Comparison of ENCODE assay signal across 1 cellular context in the genomic region with DNA sequence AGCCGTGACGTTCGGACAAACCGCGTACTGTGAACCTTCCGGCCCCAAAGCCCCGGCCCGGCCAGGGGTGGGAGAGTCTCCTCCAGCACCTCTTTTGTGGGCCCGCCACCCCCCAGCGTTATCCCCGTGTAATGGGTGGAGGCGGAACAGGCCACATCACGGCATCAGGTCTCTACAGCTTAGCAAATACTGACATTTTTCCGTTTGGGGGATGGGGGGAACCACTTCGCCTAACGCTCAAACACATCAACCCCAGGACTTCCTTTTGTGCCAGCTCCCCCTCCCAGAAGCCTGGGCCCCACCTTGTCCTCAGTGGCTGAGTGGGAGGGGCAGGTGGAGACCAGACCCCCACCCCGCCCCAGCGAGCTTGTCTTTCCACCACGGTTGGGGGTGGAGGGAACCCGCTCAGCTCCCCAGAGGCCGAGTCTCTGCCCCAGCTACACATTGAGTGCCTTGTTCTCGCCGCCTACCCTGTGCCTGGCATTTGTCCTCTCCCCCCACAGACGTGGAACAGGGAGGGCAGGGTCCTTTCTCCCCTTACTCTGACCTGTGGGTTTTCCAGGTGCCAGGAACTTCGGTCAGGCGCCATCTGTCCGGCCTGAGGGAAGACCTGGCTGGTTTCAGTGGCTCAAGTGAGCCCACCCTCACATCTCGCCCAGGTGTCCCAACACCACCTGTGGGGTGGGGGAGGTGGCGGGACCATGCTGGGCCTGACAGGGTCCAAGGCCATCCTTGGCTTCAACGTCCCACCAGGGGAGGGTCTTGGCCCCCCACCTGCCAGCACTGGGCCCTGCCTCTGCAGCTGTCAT.
TF ChIP-seq lines count a peak whose summit lies in the region.

No MANE protein-coding gene starts in this region.

TF ChIP-seq in WTC11, 78 proteins besides CTCF, POLR2A, EP300 and RAD21 (continued from another document):
- TF ChIP-seq, protein P1, sequence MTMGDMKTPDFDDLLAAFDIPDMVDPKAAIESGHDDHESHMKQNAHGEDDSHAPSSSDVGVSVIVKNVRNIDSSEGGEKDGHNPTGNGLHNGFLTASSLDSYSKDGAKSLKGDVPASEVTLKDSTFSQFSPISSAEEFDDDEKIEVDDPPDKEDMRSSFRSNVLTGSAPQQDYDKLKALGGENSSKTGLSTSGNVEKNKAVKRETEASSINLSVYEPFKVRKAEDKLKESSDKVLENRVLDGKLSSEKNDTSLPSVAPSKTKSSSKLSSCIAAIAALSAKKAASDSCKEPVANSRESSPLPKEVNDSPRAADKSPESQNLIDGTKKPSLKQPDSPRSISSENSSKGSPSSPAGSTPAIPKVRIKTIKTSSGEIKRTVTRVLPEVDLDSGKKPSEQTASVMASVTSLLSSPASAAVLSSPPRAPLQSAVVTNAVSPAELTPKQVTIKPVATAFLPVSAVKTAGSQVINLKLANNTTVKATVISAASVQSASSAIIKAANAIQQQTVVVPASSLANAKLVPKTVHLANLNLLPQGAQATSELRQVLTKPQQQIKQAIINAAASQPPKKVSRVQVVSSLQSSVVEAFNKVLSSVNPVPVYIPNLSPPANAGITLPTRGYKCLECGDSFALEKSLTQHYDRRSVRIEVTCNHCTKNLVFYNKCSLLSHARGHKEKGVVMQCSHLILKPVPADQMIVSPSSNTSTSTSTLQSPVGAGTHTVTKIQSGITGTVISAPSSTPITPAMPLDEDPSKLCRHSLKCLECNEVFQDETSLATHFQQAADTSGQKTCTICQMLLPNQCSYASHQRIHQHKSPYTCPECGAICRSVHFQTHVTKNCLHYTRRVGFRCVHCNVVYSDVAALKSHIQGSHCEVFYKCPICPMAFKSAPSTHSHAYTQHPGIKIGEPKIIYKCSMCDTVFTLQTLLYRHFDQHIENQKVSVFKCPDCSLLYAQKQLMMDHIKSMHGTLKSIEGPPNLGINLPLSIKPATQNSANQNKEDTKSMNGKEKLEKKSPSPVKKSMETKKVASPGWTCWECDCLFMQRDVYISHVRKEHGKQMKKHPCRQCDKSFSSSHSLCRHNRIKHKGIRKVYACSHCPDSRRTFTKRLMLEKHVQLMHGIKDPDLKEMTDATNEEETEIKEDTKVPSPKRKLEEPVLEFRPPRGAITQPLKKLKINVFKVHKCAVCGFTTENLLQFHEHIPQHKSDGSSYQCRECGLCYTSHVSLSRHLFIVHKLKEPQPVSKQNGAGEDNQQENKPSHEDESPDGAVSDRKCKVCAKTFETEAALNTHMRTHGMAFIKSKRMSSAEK (CRISPR knock-in tag; IDR thresholded peaks at IDR 0.05; ENCODE audit: borderline replicate concordance), result no peak
- TF ChIP-seq HMGA2 (CRISPR knock-in tag; IDR thresholded peaks at IDR 0.05), result no peak
- no peak for TF ChIP-seq SMAD4 (CRISPR knock-in tag; IDR thresholded peaks at IDR 0.05)
